Comparison of ENCODE assay signal across 8 cellular contexts in genomic region chr9:87499455-87500015, GRCh38. TPM values are rescaled to one million over a fixed set of nuclear protein-coding genes. Genes with fewer than 3 reads are reported as not detected.
A peak's percentile ranks its signal among the peaks of the same experiment; 100 is the strongest.
DNase-seq lines count a peak whose midpoint lies in the region; ATAC-seq and TF ChIP-seq lines count a peak whose summit lies in the region.

No MANE protein-coding gene starts in this region.

- H3K4me1 ChIP-seq in esophagus squamous epithelium (peaks cover 7 to 44% (median 10%) of the 10 kb centered on the region in 3 donors), spleen (peaks cover 0 to 72% (median 24%) of the 10 kb centered on the region in 6 donors)

- peak overlapping the region in 3 of 4 donors; percentile 73 to 88 (median 86) for H3K27ac ChIP-seq in esophagus squamous epithelium
- peak overlapping the region in 6 of 8 donors; percentile 73 to 87 (median 79) for H3K27ac ChIP-seq in spleen

- H3K27me3 ChIP-seq in esophagus squamous epithelium (peaks cover 0 to 42% (median 4%) of the 10 kb centered on the region in 4 donors), spleen (replicated peaks in 1 of 7) (peaks cover 0 to 61% (median 20%) of the 10 kb centered on the region in 7 donors)

- peak overlapping the region; percentile 43 to 83 (median 62) for H3K4me3 ChIP-seq in esophagus squamous epithelium
- peak overlapping the region in 5 of 8 donors; percentile 45 to 68 (median 57) for H3K4me3 ChIP-seq in spleen

- peak; percentile 53 for ATAC-seq in HG03457 (IDR thresholded peaks at IDR 0.05; ENCODE audit: unreplicated experiment)

- H3K36me3 ChIP-seq in esophagus squamous epithelium (no peaks in the 10 kb centered on the region), spleen (no peaks in the 10 kb centered on the region)

- intact Hi-C loops in esophagus squamous epithelium (cut with DNase I) (no loop called here), spleen (cut with DNase I; ENCODE audit: low total_unique reads) (no loop called here)

- DNase-seq in GM20000 (ENCODE audit: low spot score) (peak; percentile 70), esophagus squamous epithelium (lab: John Stamatoyannopoulos, UW) (no peak), spleen (no peak), DMS79 treated with DMSO at 0.1 percent for 48 hours (lab: John Stamatoyannopoulos, UW) (no peak), H4 (ENCODE audit: low spot score) (no peak), SW480 (ENCODE audit: low spot score) (no peak), ACHN (no peak)

- no peak for TF ChIP-seq POLR2A in esophagus squamous epithelium (IDR thresholded peaks at IDR 0.05)
- TF ChIP-seq POLR2A in spleen (IDR thresholded peaks at IDR 0.05): no peak

- in situ Hi-C loops in ACHN (cut with HindIII; ENCODE audit: low pct_ligation_motif_present, low pct_unique_long_range_greater_than_20kb, low sequenced_read_pairs): no loop called here

- no peak for TF ChIP-seq CTCF in GM20000 (IDR thresholded peaks at IDR 0.05; ENCODE audit: extremely low read depth, missing control alignments)
- no peak for TF ChIP-seq CTCF in esophagus squamous epithelium (IDR thresholded peaks at IDR 0.05)
- TF ChIP-seq CTCF in spleen (IDR thresholded peaks at IDR 0.05 in 8 of 11, conservative IDR thresholded peaks at IDR 0.05 in 3 of 11): no peak

- H3K9me3 ChIP-seq in esophagus squamous epithelium: no peaks in the 10 kb centered on the region
- no peaks in the 10 kb centered on the region for H3K9me3 ChIP-seq in spleen

- 33 to 57% methylated on average over 2 of the region's 2 CpGs for WGBS in esophagus squamous epithelium, 2 donors
- 17 to 35% (median 29%) methylated on average over 2 of the region's 2 CpGs for WGBS in spleen, 5 donors

RNA-seq across cellular contexts. Expression of gene DAPK1, which starts 1.9 kb away (rescaled TPM):
- 10 to 100 TPM in 1 of 4 donors, 1 to 10 TPM in 3; 2.2 to 14.5 (median 5.5) TPM for total RNA-seq in esophagus squamous epithelium
- 100 to 1,000 TPM in 6 of 7 donors, 10 to 100 TPM in 1; 81.9 to 126 (median 110) TPM for total RNA-seq in spleen
- polyA plus RNA-seq in spleen: 10 to 100 TPM in 1 of 3 donors, 1 to 10 TPM in 2; 6.4 to 15.4 (median 8.0) TPM
- total RNA-seq in H4 (2014; rRNA removed; shearing (Covaris generic)): 6.6 and 10.5 TPM in 2 replicates
